36 cellular contexts compared by ENCODE assay signal in the genomic region with DNA sequence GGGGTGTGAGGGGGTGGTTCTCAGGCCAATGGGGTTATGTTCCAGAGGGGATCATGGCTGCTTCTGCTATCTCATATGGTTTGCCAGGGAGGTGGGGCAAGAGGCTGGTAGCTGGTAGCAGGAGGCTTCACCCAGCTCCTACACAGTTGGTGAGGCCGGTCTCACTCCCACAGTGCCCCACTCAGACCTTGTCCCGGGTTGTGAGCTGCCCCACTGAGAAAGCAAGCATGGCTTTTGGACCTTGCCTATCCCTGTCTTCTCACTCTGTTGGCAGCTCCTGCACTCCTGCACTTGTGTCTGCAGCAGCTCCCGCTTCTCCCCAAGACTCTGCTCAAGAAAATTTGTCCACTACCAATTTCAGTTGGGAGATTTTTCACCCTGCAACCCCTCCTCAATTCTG. TPM values are rescaled to one million over a fixed set of nuclear protein-coding genes. Genes with fewer than 3 reads are reported as not detected.
"Had no signal": no experiment of that assay in that cellular context is flagged by ENCODE, and none has a peak within 500 bp of the region (broad histone marks: within the 10 kb centered on the region; RNA-seq: fewer than 3 reads in every experiment).

No MANE protein-coding gene starts in this region.

- H3K27ac ChIP-seq: adrenal gland, ascending aorta, body of pancreas, brain microvascular endothelial cell, breast epithelium, cardiac muscle cell had no signal

- H3K27me3 ChIP-seq: adrenal gland, ascending aorta, body of pancreas, brain microvascular endothelial cell, breast epithelium, cardiac muscle cell had no signal

- ATAC-seq: activated naive CD4-positive, alpha-beta T cell treated with anti-CD3 and anti-CD28 coated beads, Interleukin-2, amount 50 U/mL, for 72 hours; activated naive CD8-positive, alpha-beta T cell treated with anti-CD3 and anti-CD28 coated beads, Interleukin-2, amount 50 U/mL, for 24 hours; activated T-cell treated with anti-CD3 and anti-CD28 coated beads, Interleukin-2, amount 50 U/mL, for 4 hours; activated T-cell treated with anti-CD3 and anti-CD28 coated beads, Interleukin-2, amount 50 U/mL, for 72 hours; activated T-helper 17 cell treated with anti-CD3 and anti-CD28 coated beads, Interleukin-2, amount 50 U/mL, for 72 hours; body of pancreas had no signal

- H3K4me1 ChIP-seq: adrenal gland, ascending aorta, breast epithelium had no signal

- H3K9me3 ChIP-seq: ascending aorta, body of pancreas had no signal

- DNase-seq: activated effector memory CD4-positive, alpha-beta T cell treated with anti-CD3 and anti-CD28 coated beads, Interleukin-2, amount 50 U/mL, for 16 hours; activated effector memory CD4-positive, alpha-beta T cell treated with Interleukin-2 at 50 U/mL for 16 hours; activated gamma-delta T cell; activated gamma-delta T cell treated with Interleukin-2 at 50 U/mL for 16 hours; activated naive CD4-positive, alpha-beta T cell; activated naive CD4-positive, alpha-beta T cell treated with anti-CD3 and anti-CD28 coated beads for 36 hours; activated naive CD4-positive, alpha-beta T cell treated with anti-CD3 and anti-CD28 coated beads, Interleukin-2, amount 10 ng/mL, durations not matched to agents 7 days and 5 days; activated naive CD4-positive, alpha-beta T cell treated with anti-CD3 and anti-CD28 coated beads, Interleukin-2, amount 50 U/mL, for 16 hours; activated naive CD4-positive, alpha-beta T cell treated with Interleukin-2 at 50 U/mL for 16 hours; activated naive CD8-positive, alpha-beta T cell treated with anti-CD3 and anti-CD28 coated beads for 36 hours; activated naive CD8-positive, alpha-beta T cell treated with anti-CD3 and anti-CD28 coated beads, Interleukin-2, amount 10 ng/mL, durations not matched to agents 7 days and 5 days; activated naive CD8-positive, alpha-beta T cell treated with anti-CD3 and anti-CD28 coated beads, Interleukin-2, amount 50 U/mL, for 24 hours; activated T-cell treated with anti-CD3 and anti-CD28 coated beads for 4 hours; activated T-cell treated with anti-CD3 and anti-CD28 coated beads, Interleukin-2, amount 50 U/mL, for 1 hour; activated T-cell treated with anti-CD3 and anti-CD28 coated beads, Interleukin-2, amount 50 U/mL, for 24 hours; activated T-cell treated with anti-CD3 and anti-CD28 coated beads, Interleukin-2, amount 50 U/mL, for 4 hours; activated T-cell treated with anti-CD3 and anti-CD28 coated beads, Interleukin-2, amount 50 U/mL, for 48 hours; activated T-cell treated with anti-CD3 and anti-CD28 coated beads, Interleukin-2, amount 50 U/mL, for 72 hours; adrenal gland; amniotic stem cell; amygdala; anterior cingulate cortex; aorta; body of pancreas; brain microvascular endothelial cell; caudate nucleus; central memory CD4-positive, alpha-beta T cell; cerebellar nuclear complex had no signal

- H3K4me3 ChIP-seq: adrenal gland, ascending aorta, body of pancreas, breast epithelium, cardiac muscle cell had no signal

- H3K36me3 ChIP-seq: adrenal gland, ascending aorta, brain microvascular endothelial cell, breast epithelium, cardiac muscle cell had no signal

RNA-seq across cellular contexts. Expression of a gene that starts 46.1 kb away (rescaled TPM):
- total RNA-seq: activated naive CD4-positive, alpha-beta T cell treated with anti-CD3 and anti-CD28 coated beads for 36 hours; activated naive CD4-positive, alpha-beta T cell treated with anti-CD3 and anti-CD28 coated beads, Interleukin-2, amount 50 U/mL, for 72 hours; activated naive CD8-positive, alpha-beta T cell treated with anti-CD3 and anti-CD28 coated beads for 36 hours; activated naive CD8-positive, alpha-beta T cell treated with anti-CD3 and anti-CD28 coated beads, Interleukin-2, amount 10 ng/mL, durations not matched to agents 7 days and 5 days; activated T-cell treated with anti-CD3 and anti-CD28 coated beads, Interleukin-2, amount 50 U/mL, for 4 hours; activated T-cell treated with anti-CD3 and anti-CD28 coated beads, Interleukin-2, amount 50 U/mL, for 72 hours; activated T-helper 1 cell treated with anti-CD3 and anti-CD28 coated beads, Interleukin-12 subunit alpha, Interleukin-12 subunit beta, Interleukin-2, Interleukin-4 antibody, amounts not matched to agents 30 ng/mL and 10 ng/mL and 1 ng/mL, durations not matched to agents 14 hours and 24 hours and 36 hours; activated T-helper 17 cell treated with anti-CD3 and anti-CD28 coated beads, Interleukin-2, amount 50 U/mL, for 72 hours; activated T-helper 2 cell treated with anti-CD3 and anti-CD28 coated beads, Interferon-gamma antibody, Interleukin-2, Interleukin-4, amounts not matched to agents 10 μg/mL and 5 μg/mL and 100 μg/mL, durations not matched to agents 14 hours and 24 hours and 36 hours; bronchial epithelial cell had no signal
